In the genomic region with DNA sequence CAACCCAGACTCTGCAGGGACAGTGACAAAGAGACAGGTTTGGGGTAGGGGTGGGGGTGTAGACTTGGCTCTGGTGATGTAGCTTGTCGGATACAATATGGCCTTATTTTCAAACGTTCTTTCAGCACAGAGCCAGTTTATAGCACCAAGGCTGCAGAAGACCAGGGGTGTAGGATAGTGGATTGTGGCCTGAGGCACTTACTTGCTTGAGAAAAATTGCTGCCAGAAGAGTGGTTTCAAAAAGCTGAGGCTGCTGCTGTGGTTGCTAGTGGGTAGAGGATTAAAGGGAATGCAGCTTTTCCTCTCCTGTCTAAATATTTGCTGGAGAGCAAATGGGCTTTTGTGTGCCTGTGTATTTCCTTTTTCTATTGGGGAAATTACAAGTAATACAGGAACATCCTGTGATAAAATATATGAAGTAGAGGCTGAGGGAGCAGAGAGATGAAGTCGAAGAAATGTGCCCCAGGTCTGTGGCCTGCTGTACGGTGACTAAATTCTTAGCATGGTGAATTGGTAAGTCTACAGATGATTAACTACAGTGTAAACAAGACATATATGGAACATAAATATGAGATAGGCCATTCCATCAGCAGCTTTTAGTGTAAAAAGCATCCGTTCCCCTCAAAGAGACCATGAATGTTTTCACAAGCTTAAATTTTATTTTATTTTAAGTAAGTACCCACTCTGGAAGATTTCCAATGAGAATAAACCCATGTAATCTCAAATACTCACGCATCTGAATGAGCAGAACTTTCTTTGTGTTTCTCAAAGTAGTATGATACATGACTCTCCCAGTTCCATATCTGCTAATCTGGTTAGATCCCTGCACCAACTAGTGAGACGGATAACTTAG, we compare ENCODE assay signal across 8 cellular contexts.
DNase-seq lines count a peak whose midpoint lies in the region; ATAC-seq and TF ChIP-seq lines count a peak whose summit lies in the region.

No MANE protein-coding gene starts in this region.

- H3K4me2 ChIP-seq in KMS-11: peak overlapping the region; percentile 68; the same call in 1 of the 2 replicates

- H3K36me3 ChIP-seq in KMS-11 (ENCODE audit: insufficient read depth): no peaks in the 10 kb centered on the region
- H3K36me3 ChIP-seq in spleen: peaks cover 0 to 12% (median 0%) of the 10 kb centered on the region in 6 donors

- TF ChIP-seq POLR2A in spleen (IDR thresholded peaks at IDR 0.05): no peak

- H2AFZ ChIP-seq in KMS-11 (ENCODE audit: low read depth): no peak overlapping the region

- DNase-seq in NCI-H1092 treated with DMSO at 0.1 percent for 48 hours (lab: John Stamatoyannopoulos, UW): peak; percentile 5
- DNase-seq in NCI-H1092 (lab: John Stamatoyannopoulos, UW): no peak
- DNase-seq in epidermal melanocyte (ENCODE audit: insufficient read length, low spot score): peak; percentile 32
- DNase-seq in spleen: no peak
- DNase-seq in cerebellar nuclear complex (lab: John Stamatoyannopoulos, UW): no peak

- no peak overlapping the region for H3K9ac ChIP-seq in KMS-11

- peaks cover 38% of the 10 kb centered on the region; the same call in 1 of the 2 replicates for H3K79me2 ChIP-seq in KMS-11 (ENCODE audit: insufficient read depth, low read depth)

- no peaks in the 10 kb centered on the region for H4K20me1 ChIP-seq in KMS-11 (ENCODE audit: insufficient read depth)

- H3K4me1 ChIP-seq in KMS-11 (ENCODE audit: low read depth, poor library complexity, severe bottlenecking) (peaks cover 70% of the 10 kb centered on the region), spleen (peaks cover 30 to 95% (median 68%) of the 10 kb centered on the region in 6 donors)

- ATAC-seq in GM18520 (IDR thresholded peaks at IDR 0.05; ENCODE audit: unreplicated experiment) (no peak), GM19467 (IDR thresholded peaks at IDR 0.05; ENCODE audit: unreplicated experiment) (no peak)

- WGBS in spleen, 5 donors: 39 to 49% (median 44%) methylated on average over 7 of the region's 7 CpGs

- H3K27me3 ChIP-seq in KMS-11 (ENCODE audit: insufficient read depth, low read depth): no peaks in the 10 kb centered on the region
- H3K27me3 ChIP-seq in spleen (replicated peaks in 1 of 7): no peaks in the 10 kb centered on the region

- no peaks in the 10 kb centered on the region for H3K9me3 ChIP-seq in spleen

- H3K27ac ChIP-seq in KMS-11 (peak overlapping the region; percentile 91; the same call in 1 of the 2 replicates), spleen (peak overlapping the region; percentile 30 to 84 (median 82))

- intact Hi-C loops in spleen (cut with DNase I; ENCODE audit: low total_unique reads): no loop called here

- TF ChIP-seq CTCF in KMS-11 (conservative IDR thresholded peaks at IDR 0.05; ENCODE audit: low read depth, low read length) (no peak), spleen (IDR thresholded peaks at IDR 0.05 in 8 of 11, conservative IDR thresholded peaks at IDR 0.05 in 3 of 11) (no peak)

- no peak overlapping the region for H3K4me3 ChIP-seq in KMS-11 (IDR thresholded peaks at IDR 0.05; ENCODE audit: insufficient read depth, low read depth, low read length)
- H3K4me3 ChIP-seq in spleen: no peak overlapping the region

Comparison
In these comparisons a context has a peak if more than half of its experiments do, and no peak if none do; other contexts are left out.
1. DNase-seq: peak in NCI-H1092 treated with DMSO at 0.1 percent for 48 hours (single experiment) and epidermal melanocyte (single experiment); none in NCI-H1092 (single experiment), spleen (single experiment) and cerebellar nuclear complex (0 of 2).